ENCODE assay signal across 8 cellular contexts in the genomic region with DNA sequence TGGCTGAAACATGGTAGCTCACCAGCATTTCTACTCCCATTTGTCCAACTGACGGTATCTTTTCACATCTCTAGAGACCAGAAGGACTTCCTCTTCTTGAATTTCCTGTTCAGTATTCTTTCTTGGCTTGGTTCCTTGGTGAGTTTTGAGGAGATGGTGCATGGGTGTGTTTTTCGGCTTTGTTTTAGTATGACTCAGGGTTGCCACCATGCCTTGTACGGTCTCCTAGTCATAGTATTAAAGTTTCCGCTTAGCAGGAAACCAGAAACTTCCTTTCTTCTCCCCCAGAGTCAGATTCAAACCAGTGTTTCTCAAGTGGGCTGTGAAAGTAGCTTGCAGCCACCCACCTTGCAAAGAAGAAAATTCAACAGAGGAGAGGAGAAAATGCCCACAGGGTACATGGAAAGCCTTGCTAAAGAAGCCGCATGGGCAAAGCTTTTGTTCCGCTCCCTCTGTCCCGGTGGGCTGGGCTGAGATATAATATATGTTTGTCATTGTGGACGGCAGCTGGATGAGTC. TPM values are rescaled to one million over a fixed set of nuclear protein-coding genes. Genes with fewer than 3 reads are reported as not detected.
A peak's percentile ranks its signal among the peaks of the same experiment; 100 is the strongest.
DNase-seq lines count a peak whose midpoint lies in the region; ATAC-seq and TF ChIP-seq lines count a peak whose summit lies in the region.

No MANE protein-coding gene starts in this region.

- peaks cover 6% of the 10 kb centered on the region in 2 donors for H3K9me3 Mint-ChIP-seq in activated T-cell treated with anti-CD3 and anti-CD28 coated beads, Interleukin-2, amount 50 U/mL, for 72 hours
- peaks cover 12% of the 10 kb centered on the region for H3K9me3 Mint-ChIP-seq in stimulated activated memory B cell treated with anti-CD40 and anti-IgM and Interleukin-4, amounts not matched to agents 10 μg/mL and 1 μg/mL and 100 μg/mL, for 72 hours

- peaks cover 23% of the 10 kb centered on the region in 2 donors for H3K36me3 Mint-ChIP-seq in activated T-cell treated with anti-CD3 and anti-CD28 coated beads, Interleukin-2, amount 50 U/mL, for 72 hours (ENCODE audit: insufficient read depth in 2 of 2)
- peaks cover 25% of the 10 kb centered on the region for H3K36me3 Mint-ChIP-seq in stimulated activated memory B cell treated with anti-CD40 and anti-IgM and Interleukin-4, amounts not matched to agents 10 μg/mL and 1 μg/mL and 100 μg/mL, for 72 hours

- peaks cover 94% of the 10 kb centered on the region for H3K4me1 Mint-ChIP-seq in activated T-cell treated with anti-CD3 and anti-CD28 coated beads, Interleukin-2, amount 50 U/mL, for 72 hours (ENCODE audit: low read depth)
- H3K4me1 Mint-ChIP-seq in stimulated activated memory B cell treated with anti-CD40 and anti-IgM and Interleukin-4, amounts not matched to agents 10 μg/mL and 1 μg/mL and 100 μg/mL, for 72 hours: peaks cover 97% of the 10 kb centered on the region

- DNase-seq in CD1c-positive myeloid dendritic cell (ENCODE audit: extremely low spot score): peak; percentile 92
- peak; percentile 65 to 68 for DNase-seq in activated T-cell treated with anti-CD3 and anti-CD28 coated beads, Interleukin-2, amount 50 U/mL, for 72 hours
- DNase-seq in right cardiac atrium: no peak
- DNase-seq in omental fat pad (ENCODE audit: low spot score): no peak
- no peak for DNase-seq in NCI-H1417 treated with DMSO at 0.1 percent for 48 hours (lab: John Stamatoyannopoulos, UW)

- ATAC-seq in GM19463 (IDR thresholded peaks at IDR 0.05; ENCODE audit: unreplicated experiment) (peak; percentile 86), HG03521 (IDR thresholded peaks at IDR 0.05; ENCODE audit: unreplicated experiment) (peak; percentile 88), right cardiac atrium (peak; percentile 32 to 78), omental fat pad (ENCODE audit: low FRiP score) (no peak)
- peak; percentile 90 to 93 for ATAC-seq in activated T-cell treated with anti-CD3 and anti-CD28 coated beads, Interleukin-2, amount 50 U/mL, for 72 hours (replicated peaks in 1 of 2)
- ATAC-seq in stimulated activated memory B cell treated with anti-CD40 and anti-IgM and Interleukin-4, amounts not matched to agents 10 μg/mL and 1 μg/mL and 100 μg/mL, for 72 hours: peak; percentile 95

- peak overlapping the region; percentile 69 to 99 for H3K4me3 Mint-ChIP-seq in activated T-cell treated with anti-CD3 and anti-CD28 coated beads, Interleukin-2, amount 50 U/mL, for 72 hours
- peak overlapping the region; percentile 48 for H3K4me3 Mint-ChIP-seq in stimulated activated memory B cell treated with anti-CD40 and anti-IgM and Interleukin-4, amounts not matched to agents 10 μg/mL and 1 μg/mL and 100 μg/mL, for 72 hours

- peak overlapping the region; percentile 68 for H3K27ac ChIP-seq in right cardiac atrium (ENCODE audit: low read length)

- no peaks in the 10 kb centered on the region for H3K9me3 ChIP-seq in right cardiac atrium (ENCODE audit: control insufficient read depth, low read length)

- WGBS in right cardiac atrium: 47% methylated on average over 8 of the region's 8 CpGs

- H3K27ac Mint-ChIP-seq in activated T-cell treated with anti-CD3 and anti-CD28 coated beads, Interleukin-2, amount 50 U/mL, for 72 hours: peak overlapping the region; percentile 69
- peak overlapping the region; percentile 87 for H3K27ac Mint-ChIP-seq in stimulated activated memory B cell treated with anti-CD40 and anti-IgM and Interleukin-4, amounts not matched to agents 10 μg/mL and 1 μg/mL and 100 μg/mL, for 72 hours

- no peaks in the 10 kb centered on the region for H3K27me3 ChIP-seq in right cardiac atrium (ENCODE audit: control insufficient read depth, insufficient read depth)

- H3K4me3 ChIP-seq in right cardiac atrium (ENCODE audit: low read length): no peak overlapping the region

- intact Hi-C loops in right cardiac atrium (cut with DNase I): no loop called here

- H3K4me1 ChIP-seq in right cardiac atrium (ENCODE audit: control insufficient read depth, insufficient read depth, low read length): peaks cover 40% of the 10 kb centered on the region

- no peak for TF ChIP-seq CTCF in omental fat pad (IDR thresholded peaks at IDR 0.05)

- H3K27me3 Mint-ChIP-seq in activated T-cell treated with anti-CD3 and anti-CD28 coated beads, Interleukin-2, amount 50 U/mL, for 72 hours (ENCODE audit: low read depth): no peaks in the 10 kb centered on the region
- H3K27me3 Mint-ChIP-seq in stimulated activated memory B cell treated with anti-CD40 and anti-IgM and Interleukin-4, amounts not matched to agents 10 μg/mL and 1 μg/mL and 100 μg/mL, for 72 hours: no peaks in the 10 kb centered on the region

RNA-seq across cellular contexts. Expression of a gene that starts 5.7 kb away (rescaled TPM):
- total RNA-seq in activated T-cell treated with anti-CD3 and anti-CD28 coated beads, Interleukin-2, amount 50 U/mL, for 72 hours: 100 to 1,000 TPM; 148 to 222 TPM
- 100 to 1,000 TPM; 230 to 368 (median 290) TPM for total RNA-seq in right cardiac atrium
- 387 TPM for polyA plus RNA-seq in right cardiac atrium
- 100 to 1,000 TPM; 206 to 412 (median 295) TPM for total RNA-seq in omental fat pad

RNA-seq across cellular contexts. Expression of a gene that starts 55.1 kb away (rescaled TPM):
- total RNA-seq in activated T-cell treated with anti-CD3 and anti-CD28 coated beads, Interleukin-2, amount 50 U/mL, for 72 hours: not detected
- 1 to 10 TPM in 3 of 4 donors, under 1 TPM in 1; 0.79 to 1.6 (median 1.0) TPM for total RNA-seq in right cardiac atrium
- polyA plus RNA-seq in right cardiac atrium: 0.43 TPM
- 1 to 10 TPM in 1 of 4 donors, under 1 TPM in 2, not detected in 1; 0.12 to 3.5 (median 0.28) TPM for total RNA-seq in omental fat pad

Comparison
In these comparisons a context has a peak if more than half of its experiments do, and no peak if none do; other contexts are left out.
1. DNase-seq: peak in CD1c-positive myeloid dendritic cell (single experiment) and activated T-cell treated with anti-CD3 and anti-CD28 coated beads, Interleukin-2, amount 50 U/mL, for 72 hours (2 of 2); none in right cardiac atrium (0 of 3), omental fat pad (single experiment) and NCI-H1417 treated with DMSO at 0.1 percent for 48 hours (single experiment).